11 cellular contexts compared by ENCODE assay signal in the genomic region with DNA sequence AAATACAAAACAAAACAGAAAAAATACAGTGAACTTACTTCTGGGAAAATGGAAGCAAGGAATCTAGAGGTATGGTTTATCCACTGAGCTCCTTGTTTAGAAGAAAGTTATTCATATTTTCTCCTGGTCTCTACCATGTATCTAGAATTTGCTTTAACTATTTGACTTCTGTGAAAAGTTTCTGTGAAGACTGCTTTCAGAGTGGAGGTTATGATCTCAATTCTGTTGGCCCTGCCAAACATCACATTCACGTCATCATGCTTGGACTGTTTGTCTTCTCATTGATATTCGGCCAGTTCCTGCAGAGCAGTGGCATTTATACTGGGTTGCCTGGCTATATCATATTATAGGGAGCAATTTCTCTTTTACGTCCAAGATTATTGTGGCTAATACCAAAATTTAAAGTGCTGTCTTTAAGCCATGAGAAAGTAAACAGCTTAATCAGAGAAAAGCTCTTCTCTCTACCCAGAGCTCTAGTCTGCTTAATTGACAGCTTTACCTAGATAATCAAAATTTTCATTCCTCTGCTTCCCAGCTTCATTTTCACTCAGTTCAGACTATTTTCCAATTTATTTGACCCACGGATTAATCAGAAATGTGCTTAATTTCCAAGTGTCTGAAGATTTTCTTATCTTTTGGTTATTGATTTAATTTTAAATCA. TPM values are rescaled to one million over a fixed set of nuclear protein-coding genes. Genes with fewer than 3 reads are reported as not detected.
DNase-seq lines count a peak whose midpoint lies in the region; ATAC-seq and TF ChIP-seq lines count a peak whose summit lies in the region.
"Had no signal": no experiment of that assay in that cellular context is flagged by ENCODE, and none has a peak within 500 bp of the region (broad histone marks: within the 10 kb centered on the region; RNA-seq: fewer than 3 reads in every experiment).

Gene ABCA8, minus strand, starts transcription at position 212 of the 661 bp plus-strand sequence. CDS start 13,358 bp downstream, outside the sequence.

- H3K36me3 Mint-ChIP-seq in CD14-positive monocyte, result no peaks in the 10 kb centered on the region
- H3K36me3 Mint-ChIP-seq: activated naive CD4-positive, alpha-beta T cell treated with anti-CD3 and anti-CD28 coated beads, Interleukin-2, amount 50 U/mL, for 24 hours had no signal

- 20 to 34% methylated on average over 4 of the region's 4 CpGs for WGBS in body of pancreas, 2 donors
- 21% methylated on average over 4 of the region's 4 CpGs for WGBS in right cardiac atrium

- no peak for TF ChIP-seq POLR2A in body of pancreas (IDR thresholded peaks at IDR 0.05)

- H3K4me3 Mint-ChIP-seq in CD14-positive monocyte, result no peak within 1 kb of the TSS
- H3K4me3 Mint-ChIP-seq: activated naive CD4-positive, alpha-beta T cell treated with anti-CD3 and anti-CD28 coated beads, Interleukin-2, amount 50 U/mL, for 24 hours; H9 had no signal

- peak within 1 kb of the TSS in 1 of 7 donors; percentile 26 for H3K27ac Mint-ChIP-seq in CD14-positive monocyte
- H3K27ac Mint-ChIP-seq: activated naive CD4-positive, alpha-beta T cell treated with anti-CD3 and anti-CD28 coated beads, Interleukin-2, amount 50 U/mL, for 24 hours; H9 had no signal

- peak; percentile 22 for DNase-seq in AG20443 (ENCODE audit: low spot score)
- DNase-seq in body of pancreas, result peak; percentile 13 to 42 (median 24)
- peak in 2 of 3 donors; percentile 43 to 62 for DNase-seq in right cardiac atrium
- peak; percentile 87 for DNase-seq in putamen (ENCODE audit: low spot score)
- DNase-seq in 8988T, result no peak
- no peak for DNase-seq in NCI-H146 treated with DMSO at 0.1 percent for 48 hours (lab: John Stamatoyannopoulos, UW; ENCODE audit: unreplicated experiment)
- DNase-seq in CD14-positive monocyte (ENCODE audit: low spot score), result no peak
- no peak for DNase-seq in COLO829 (ENCODE audit: low spot score)
- DNase-seq: H9, NCI-H526 treated with DMSO at 0.1 percent for 48 hours had no signal

- TF ChIP-seq CTCF in body of pancreas (IDR thresholded peaks at IDR 0.05) (no peak), CD14-positive monocyte (IDR thresholded peaks at IDR 0.05) (no peak)

- intact Hi-C loops in body of pancreas (cut with DNase I), result no loop called here
- intact Hi-C loops in right cardiac atrium (cut with DNase I), result no loop called here
- intact Hi-C loops in CD14-positive monocyte (cut with micrococcal nuclease), result no loop called here

- peaks cover 0 to 5% (median 0%) of the 10 kb centered on the region in 3 donors for H3K9me3 ChIP-seq in body of pancreas
- H3K9me3 ChIP-seq in right cardiac atrium (ENCODE audit: control insufficient read depth, low read length), result no peaks in the 10 kb centered on the region

- H3K4me3 ChIP-seq in body of pancreas, result no peak within 1 kb of the TSS
- peak within 1 kb of the TSS; percentile 79 for H3K4me3 ChIP-seq in right cardiac atrium (ENCODE audit: low read length)

- H3K9me3 Mint-ChIP-seq in CD14-positive monocyte, result peaks cover 0 to 6% (median 5%) of the 10 kb centered on the region in 7 donors
- H3K9me3 Mint-ChIP-seq: activated naive CD4-positive, alpha-beta T cell treated with anti-CD3 and anti-CD28 coated beads, Interleukin-2, amount 50 U/mL, for 24 hours; H9 had no signal

- peaks cover 6% of the 10 kb centered on the region for H3K4me1 ChIP-seq in body of pancreas
- H3K4me1 ChIP-seq in right cardiac atrium (ENCODE audit: control insufficient read depth, insufficient read depth, low read length), result no peaks in the 10 kb centered on the region

- no peak within 1 kb of the TSS for H3K27ac ChIP-seq in body of pancreas
- H3K27ac ChIP-seq in right cardiac atrium (ENCODE audit: low read length), result no peak within 1 kb of the TSS

- peak; percentile 65 for ATAC-seq in body of pancreas
- peak; percentile 91 to 93 for ATAC-seq in right cardiac atrium

- no peaks in the 10 kb centered on the region for H3K27me3 ChIP-seq in body of pancreas
- no peaks in the 10 kb centered on the region for H3K27me3 ChIP-seq in right cardiac atrium (ENCODE audit: control insufficient read depth, insufficient read depth)

- H3K36me3 ChIP-seq in body of pancreas (replicated peaks in 1 of 2; ENCODE audit: insufficient read depth in 1 of 2, low read depth in 2 of 2), result no peaks in the 10 kb centered on the region

- H3K27me3 Mint-ChIP-seq in CD14-positive monocyte (ENCODE audit: low read depth in 3 of 3), result peaks cover 0 to 3% (median 1%) of the 10 kb centered on the region in 3 donors

- H3K4me1 Mint-ChIP-seq in CD14-positive monocyte, result no peaks in the 10 kb centered on the region
- H3K4me1 Mint-ChIP-seq: activated naive CD4-positive, alpha-beta T cell treated with anti-CD3 and anti-CD28 coated beads, Interleukin-2, amount 50 U/mL, for 24 hours; H9 had no signal

RNA-seq across cellular contexts. Expression of gene ABCA8, which starts in this region (rescaled TPM):
- total RNA-seq in body of pancreas (10 to 100 TPM; 10.4 to 16.8 TPM), right cardiac atrium (10 to 100 TPM; 49.7 to 93.2 (median 78.1) TPM)
- polyA plus RNA-seq in right cardiac atrium (41.1 TPM), CD14-positive monocyte (not detected)
- total RNA-seq: H9 had no signal

Comparison
In these comparisons a context has a peak if more than half of its experiments do, and no peak if none do; other contexts are left out.
1. RNA of gene ABCA8 (polyA plus RNA-seq): 41.1 TPM in right cardiac atrium (single experiment); not detected in CD14-positive monocyte; every median in the first group is over 10 times any median in the second.
2. DNase-seq: peak in AG20443 (single experiment), body of pancreas (4 of 4), right cardiac atrium (2 of 3) and putamen (single experiment); none in 8988T (single experiment), NCI-H146 treated with DMSO at 0.1 percent for 48 hours (single experiment), CD14-positive monocyte (single experiment) and COLO829 (single experiment).